ENCODE assay signal across 22 cellular contexts in the genomic region with DNA sequence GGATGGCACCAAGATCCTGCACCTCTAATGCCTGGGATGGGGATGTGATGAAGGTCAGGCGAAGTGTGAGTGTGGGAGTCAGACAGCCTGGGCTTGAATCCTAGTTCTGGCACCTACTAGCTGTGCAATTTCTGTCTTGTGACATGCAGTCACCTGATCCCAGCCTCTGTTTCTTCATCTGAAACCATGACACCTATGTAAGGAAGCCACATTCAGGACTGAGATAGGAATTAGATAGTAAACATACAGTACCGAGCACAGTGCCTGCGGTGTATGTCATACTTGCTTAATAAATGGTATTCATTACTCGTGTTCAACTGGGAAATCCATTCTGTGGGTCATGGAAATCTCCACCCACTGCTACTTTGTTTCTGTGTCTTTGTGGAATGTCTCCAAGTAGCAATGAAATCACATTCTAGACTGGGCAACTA.
DNase-seq lines count a peak whose midpoint lies in the region; ATAC-seq, FAIRE-seq and TF ChIP-seq lines count a peak whose summit lies in the region.
"Had no signal": no experiment of that assay in that cellular context is flagged by ENCODE, and none has a peak within 500 bp of the region (broad histone marks: within the 10 kb centered on the region; RNA-seq: fewer than 3 reads in every experiment).

No MANE protein-coding gene starts in this region.

- H3K27ac ChIP-seq in astrocyte (ENCODE audit: low read depth, low read length) (no peak overlapping the region), gastrocnemius medialis (peak overlapping the region; percentile 77 to 88 (median 85)), GM23338 (ENCODE audit: low read depth) (no peak overlapping the region)
- no peak overlapping the region for H3K27ac ChIP-seq in effector memory CD4-positive, alpha-beta T cell (ENCODE audit: insufficient read depth, low read length, poor library complexity, severe bottlenecking)

- H3K9me3 ChIP-seq in astrocyte (ENCODE audit: insufficient read depth, low read depth, low read length) (peaks cover 6% of the 10 kb centered on the region), gastrocnemius medialis (no peaks in the 10 kb centered on the region)
- no peaks in the 10 kb centered on the region for H3K9me3 ChIP-seq in effector memory CD4-positive, alpha-beta T cell (ENCODE audit: control insufficient read depth, low read length)

- DNase-seq in AG10803 (ENCODE audit: low read depth) = peak; percentile 41
- peak; percentile 30 for DNase-seq in astrocyte (ENCODE audit: low read depth)
- DNase-seq in fibroblast of the aortic adventitia (ENCODE audit: low read depth) = peak; percentile 72
- DNase-seq in gastrocnemius medialis = peak; percentile 77 to 83
- DNase-seq in effector memory CD4-positive, alpha-beta T cell = no peak
- no peak for DNase-seq in GM23338 (ENCODE audit: low spot score)
- DNase-seq in activated naive CD4-positive, alpha-beta T cell treated with anti-CD3 and anti-CD28 coated beads, Interleukin-2, amount 10 ng/mL, durations not matched to agents 7 days and 5 days = no peak
- DNase-seq in NCI-H1417 (lab: John Stamatoyannopoulos, UW) = no peak
- DNase-seq: CD4-positive, alpha-beta T cell; DMS79 treated with DMSO at 0.1 percent for 48 hours; GDM1; KG1; MG63; NCI-H1092 treated with DMSO at 0.1 percent for 48 hours; NCI-H187; NCI-H82; SHP77 had no signal

- H4K20me1 ChIP-seq in astrocyte (ENCODE audit: insufficient read depth, low read length) (no peaks in the 10 kb centered on the region), GM23338 (replicated peaks; ENCODE audit: insufficient read depth) (no peaks in the 10 kb centered on the region)

- no peaks in the 10 kb centered on the region for H3K9me3 Mint-ChIP-seq in astrocyte (ENCODE audit: unreplicated experiment)
- H3K9me3 Mint-ChIP-seq in GM23338 = peaks cover 20% of the 10 kb centered on the region
- H3K9me3 Mint-ChIP-seq in activated naive CD4-positive, alpha-beta T cell treated with anti-CD3 and anti-CD28 coated beads, Interleukin-2, amount 10 ng/mL, durations not matched to agents 7 days and 5 days = peaks cover 12% of the 10 kb centered on the region

- H3K27me3 Mint-ChIP-seq in astrocyte (ENCODE audit: low read depth, unreplicated experiment) (no peaks in the 10 kb centered on the region), GM23338 (ENCODE audit: insufficient read depth, low read depth, poor library complexity) (peaks cover 5% of the 10 kb centered on the region)
- no peaks in the 10 kb centered on the region for H3K27me3 Mint-ChIP-seq in activated naive CD4-positive, alpha-beta T cell treated with anti-CD3 and anti-CD28 coated beads, Interleukin-2, amount 10 ng/mL, durations not matched to agents 7 days and 5 days

- H3K4me3 Mint-ChIP-seq in astrocyte (ENCODE audit: unreplicated experiment) (no peak overlapping the region), GM23338 (no peak overlapping the region)
- no peak overlapping the region for H3K4me3 Mint-ChIP-seq in activated naive CD4-positive, alpha-beta T cell treated with anti-CD3 and anti-CD28 coated beads, Interleukin-2, amount 10 ng/mL, durations not matched to agents 7 days and 5 days
- H3K4me3 Mint-ChIP-seq: CD4-positive, alpha-beta T cell had no signal

- FAIRE-seq in astrocyte (lab: Jason Lieb, UNC) = no peak
- FAIRE-seq: A549, D721Med, GM12892, H54 had no signal

- no peak for TF ChIP-seq CTCF in AG10803 (conservative IDR thresholded peaks at IDR 0.05; ENCODE audit: low read length)
- no peak for TF ChIP-seq CTCF in astrocyte (IDR thresholded peaks at IDR 0.05; ENCODE audit: insufficient read depth, low read depth, low read length)
- TF ChIP-seq CTCF in fibroblast of the aortic adventitia (IDR thresholded peaks at IDR 0.05; ENCODE audit: insufficient read depth, low read length) = no peak
- TF ChIP-seq CTCF in gastrocnemius medialis (IDR thresholded peaks at IDR 0.05 in 4 of 5, conservative IDR thresholded peaks at IDR 0.05 in 1 of 5) = no peak
- TF ChIP-seq CTCF in GM23338 (conservative IDR thresholded peaks at IDR 0.05; ENCODE audit: low read depth in 2 of 2) = no peak

- H3K9ac ChIP-seq in astrocyte (ENCODE audit: low read length) = no peak overlapping the region

- H3K4me1 ChIP-seq in astrocyte (ENCODE audit: insufficient read depth, low read length) = peaks cover 21% of the 10 kb centered on the region
- peaks cover 36 to 42% of the 10 kb centered on the region in 2 donors for H3K4me1 ChIP-seq in gastrocnemius medialis
- no peaks in the 10 kb centered on the region for H3K4me1 ChIP-seq in effector memory CD4-positive, alpha-beta T cell (ENCODE audit: control insufficient read depth, insufficient read depth, low read length, poor library complexity, severe bottlenecking)
- H3K4me1 ChIP-seq in GM23338 (ENCODE audit: insufficient read depth) = no peaks in the 10 kb centered on the region

- H3K79me2 ChIP-seq in astrocyte (ENCODE audit: insufficient read depth, low read length) = no peaks in the 10 kb centered on the region
- H3K79me2 ChIP-seq in GM23338 (replicated peaks; ENCODE audit: insufficient read depth) = no peaks in the 10 kb centered on the region

- H3K27ac Mint-ChIP-seq in astrocyte (ENCODE audit: unreplicated experiment) (no peak overlapping the region), GM23338 (no peak overlapping the region)
- no peak overlapping the region for H3K27ac Mint-ChIP-seq in activated naive CD4-positive, alpha-beta T cell treated with anti-CD3 and anti-CD28 coated beads, Interleukin-2, amount 10 ng/mL, durations not matched to agents 7 days and 5 days
- H3K27ac Mint-ChIP-seq: CD4-positive, alpha-beta T cell had no signal

- H3K4me2 ChIP-seq in astrocyte (ENCODE audit: low read length) (no peak overlapping the region), GM23338 (no peak overlapping the region)
- H3K4me2 ChIP-seq: A549 had no signal

- peak; percentile 36 to 61 for TF ChIP-seq POLR2A in gastrocnemius medialis (IDR thresholded peaks at IDR 0.05)

- H3K27me3 ChIP-seq in astrocyte (ENCODE audit: insufficient read depth, low read length) (no peaks in the 10 kb centered on the region), gastrocnemius medialis (no peaks in the 10 kb centered on the region), GM23338 (ENCODE audit: insufficient read depth) (no peaks in the 10 kb centered on the region)
- no peaks in the 10 kb centered on the region for H3K27me3 ChIP-seq in effector memory CD4-positive, alpha-beta T cell (replicated peaks; ENCODE audit: control insufficient read depth, insufficient read depth, low read length, poor library complexity, severe bottlenecking)
- H3K27me3 ChIP-seq: MG63 had no signal

- H3K4me1 Mint-ChIP-seq in astrocyte (ENCODE audit: low read depth, unreplicated experiment) (peaks cover 20% of the 10 kb centered on the region), GM23338 (peaks cover 3% of the 10 kb centered on the region; the same call in 1 of the 3 replicates)
- no peaks in the 10 kb centered on the region for H3K4me1 Mint-ChIP-seq in activated naive CD4-positive, alpha-beta T cell treated with anti-CD3 and anti-CD28 coated beads, Interleukin-2, amount 10 ng/mL, durations not matched to agents 7 days and 5 days

- no peaks in the 10 kb centered on the region for H3K36me3 ChIP-seq in astrocyte (ENCODE audit: insufficient read depth, low read length)
- H3K36me3 ChIP-seq in gastrocnemius medialis = no peaks in the 10 kb centered on the region
- H3K36me3 ChIP-seq in effector memory CD4-positive, alpha-beta T cell (ENCODE audit: control insufficient read depth, insufficient read depth, low read length) = no peaks in the 10 kb centered on the region
- no peaks in the 10 kb centered on the region for H3K36me3 ChIP-seq in GM23338 (ENCODE audit: insufficient read depth)
- H3K36me3 ChIP-seq: MG63 had no signal

- peak; percentile 89 to 92 for ATAC-seq in gastrocnemius medialis
- ATAC-seq in GM23338 = no peak
- ATAC-seq: A549, Panc1 had no signal

- H3K36me3 Mint-ChIP-seq in astrocyte (ENCODE audit: low read depth, unreplicated experiment) (no peaks in the 10 kb centered on the region), GM23338 (ENCODE audit: low read depth) (no peaks in the 10 kb centered on the region)
- H3K36me3 Mint-ChIP-seq in activated naive CD4-positive, alpha-beta T cell treated with anti-CD3 and anti-CD28 coated beads, Interleukin-2, amount 10 ng/mL, durations not matched to agents 7 days and 5 days = no peaks in the 10 kb centered on the region

- in situ Hi-C loops in gastrocnemius medialis (cut with MboI; ENCODE audit: low sequenced_read_pairs in 4 of 4) = loop anchor here in 1 of 4 donors (25.0 kb wide), 1 partner anchor 293 kb away; no protein-coding TSS in a partner anchor

- intact Hi-C loops in gastrocnemius medialis (cut with DNase I; ENCODE audit: low total_unique reads) = loop anchor here (1.0 to 10.0 kb wide), 2 partner anchors 12 to 694 kb away; a partner anchor contains a TSS

- no peaks in the 10 kb centered on the region for H3F3A ChIP-seq in GM23338 (replicated peaks; ENCODE audit: low read depth)

- H2AFZ ChIP-seq in astrocyte (ENCODE audit: low read depth, low read length) (no peak overlapping the region), GM23338 (no peak overlapping the region)

- CTCF ChIA-PET in activated naive CD4-positive, alpha-beta T cell treated with anti-CD3 and anti-CD28 coated beads, Interleukin-2, amount 10 ng/mL, durations not matched to agents 7 days and 5 days (lab: Charles Lee) = no interaction called here

- no peak overlapping the region for H3K4me3 ChIP-seq in AG10803 (ENCODE audit: low read length)
- no peak overlapping the region for H3K4me3 ChIP-seq in astrocyte (ENCODE audit: insufficient read depth, low read depth, low read length)
- H3K4me3 ChIP-seq in fibroblast of the aortic adventitia (ENCODE audit: low read depth, low read length) = no peak overlapping the region
- no peak overlapping the region for H3K4me3 ChIP-seq in gastrocnemius medialis
- no peak overlapping the region for H3K4me3 ChIP-seq in effector memory CD4-positive, alpha-beta T cell (ENCODE audit: insufficient read depth, low read depth, low read length, poor library complexity, severe bottlenecking)
- no peak overlapping the region for H3K4me3 ChIP-seq in GM23338
- H3K4me3 ChIP-seq: A549, MG63 had no signal

- H3K9me2 ChIP-seq in GM23338 (ENCODE audit: insufficient read depth) = no peaks in the 10 kb centered on the region; the same call in 1 of the 2 replicates

TF ChIP-seq in GM23338, 12 proteins besides CTCF, POLR2A, EP300 and RAD21 (continues in another document):
- no peak for TF ChIP-seq POLR2AphosphoS5 (IDR thresholded peaks at IDR 0.05; ENCODE audit: low read depth)

Comparison
In these comparisons a context has a peak if more than half of its experiments do, and no peak if none do; other contexts are left out.
1. DNase-seq: peak in AG10803 (single experiment), astrocyte (single experiment), fibroblast of the aortic adventitia (single experiment) and gastrocnemius medialis (2 of 2); none in effector memory CD4-positive, alpha-beta T cell (0 of 3), GM23338 (single experiment), activated naive CD4-positive, alpha-beta T cell treated with anti-CD3 and anti-CD28 coated beads, Interleukin-2, amount 10 ng/mL, durations not matched to agents 7 days and 5 days (single experiment) and NCI-H1417 (0 of 3).
2. H3K27ac ChIP-seq: peak in gastrocnemius medialis (4 of 4); none in astrocyte (single experiment), effector memory CD4-positive, alpha-beta T cell (single experiment) and GM23338 (single experiment).